ENCODE assay signal across 12 cellular contexts in genomic region chr1:248696261-248696660, GRCh38. TPM values are rescaled to one million over a fixed set of nuclear protein-coding genes. Genes with fewer than 3 reads are reported as not detected.
DNase-seq lines count a peak whose midpoint lies in the region; ATAC-seq and TF ChIP-seq lines count a peak whose summit lies in the region.
"Had no signal": no experiment of that assay in that cellular context is flagged by ENCODE, and none has a peak within 500 bp of the region (broad histone marks: within the 10 kb centered on the region; RNA-seq: fewer than 3 reads in every experiment).

No MANE protein-coding gene starts in this region.

- H3K4me3 ChIP-seq in epithelial cell of proximal tubule (ENCODE audit: low read depth, low read length) = no peak overlapping the region
- H3K4me3 ChIP-seq: smooth muscle cell, thoracic aorta had no signal

- peak; percentile 43 for TF ChIP-seq CTCF in epithelial cell of proximal tubule (conservative IDR thresholded peaks at IDR 0.05; ENCODE audit: low read depth, low read length)

- DNase-seq in AML-193 (lab: John Stamatoyannopoulos, UW) (peak; percentile 39 to 55), GDM1 (lab: John Stamatoyannopoulos, UW) (peak; percentile 34), NCI-H146 (lab: John Stamatoyannopoulos, UW) (peak; percentile 66), epithelial cell of proximal tubule (ENCODE audit: low read depth) (no peak), GM19238 (ENCODE audit: insufficient read length, low spot score) (no peak), epidermal melanocyte (ENCODE audit: insufficient read length, low spot score) (no peak)
- DNase-seq in stimulated activated CD4-positive, alpha-beta T cell treated with anti-CD3 and anti-CD28 coated beads, Interleukin-15, amount 100 ng/mL, for 24 hours = no peak
- DNase-seq: NCI-H2029 had no signal

- no peak for ATAC-seq in HG02970 (IDR thresholded peaks at IDR 0.05; ENCODE audit: low FRiP score, unreplicated experiment)

RNA-seq across cellular contexts. Expression of gene OR14I1, which starts 6.3 kb away (rescaled TPM):
- total RNA-seq in epithelial cell of proximal tubule = not detected in 2 replicates
- total RNA-seq: chondrocyte, smooth muscle cell, thoracic aorta had no signal

RNA-seq across cellular contexts. Expression of gene OR2T27, which starts 40.9 kb away (rescaled TPM):
- not detected in 2 replicates for total RNA-seq in epithelial cell of proximal tubule
- total RNA-seq: chondrocyte, smooth muscle cell, thoracic aorta had no signal

RNA-seq across cellular contexts. Expression of gene OR2T35, which starts 51.2 kb away (rescaled TPM):
- not detected in 2 replicates for total RNA-seq in epithelial cell of proximal tubule
- total RNA-seq: chondrocyte, smooth muscle cell, thoracic aorta had no signal

RNA-seq across cellular contexts. Expression of gene LYPD8, which starts 59.3 kb away (rescaled TPM):
- not detected in 2 replicates for total RNA-seq in epithelial cell of proximal tubule
- total RNA-seq: chondrocyte, smooth muscle cell, thoracic aorta had no signal

Comparison
In these comparisons a context has a peak if more than half of its experiments do, and no peak if none do; other contexts are left out.
1. DNase-seq: peak in AML-193 (2 of 2), GDM1 (single experiment) and NCI-H146 (single experiment); none in epithelial cell of proximal tubule (single experiment), GM19238 (single experiment), epidermal melanocyte (single experiment) and stimulated activated CD4-positive, alpha-beta T cell treated with anti-CD3 and anti-CD28 coated beads, Interleukin-15, amount 100 ng/mL, for 24 hours (single experiment).